ENCODE assay signal across 28 cellular contexts in the genomic region with DNA sequence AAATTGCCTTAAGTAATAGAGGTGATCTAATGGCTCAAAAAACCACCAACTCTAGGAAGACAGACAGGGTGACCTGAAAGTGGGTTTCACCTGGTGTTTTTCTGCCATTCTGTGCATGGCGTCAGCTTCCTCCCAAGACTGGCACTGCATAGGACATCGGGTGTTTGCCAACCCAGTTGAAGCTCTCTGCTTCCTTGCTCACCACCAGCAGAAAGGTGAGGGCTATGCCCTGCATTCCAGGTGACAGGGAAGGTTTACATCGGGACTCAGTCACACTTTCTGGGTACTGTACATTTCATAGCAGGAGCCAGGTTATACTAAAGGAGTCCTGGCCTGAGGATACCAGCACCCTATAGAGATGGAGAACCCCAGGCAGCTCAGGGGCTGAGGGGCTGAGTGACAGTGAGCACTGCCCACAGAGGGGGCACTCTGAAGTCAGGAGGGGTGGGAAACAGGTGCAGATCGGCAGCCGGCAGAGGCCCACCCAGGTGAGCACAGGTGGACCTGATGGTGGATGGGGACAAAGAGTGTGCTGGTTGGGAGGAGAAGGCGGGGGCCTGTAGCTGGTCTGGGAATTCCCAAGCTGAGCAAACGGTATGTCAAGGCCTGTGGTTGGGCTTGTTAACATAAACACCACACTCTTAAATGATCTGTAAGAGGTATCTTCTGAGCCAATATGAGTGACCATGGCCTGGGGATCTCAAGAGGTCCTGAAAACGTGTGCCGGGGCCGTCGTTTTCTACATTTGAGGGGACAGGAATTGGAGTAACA.
"Had no signal": no experiment of that assay in that cellular context is flagged by ENCODE, and none has a peak within 500 bp of the region (broad histone marks: within the 10 kb centered on the region; RNA-seq: fewer than 3 reads in every experiment).

No MANE protein-coding gene starts in this region.

- H3K4me3 Mint-ChIP-seq: immature natural killer cell; mesothelial cell of epicardium; natural killer cell; nephron progenitor cell; neural progenitor cell; stimulated activated memory B cell treated with anti-CD40 and anti-IgM and Interleukin-4, amounts not matched to agents 10 μg/mL and 1 μg/mL and 100 μg/mL, for 72 hours; stimulated activated naive CD8-positive, alpha-beta T cell treated with anti-CD3 and anti-CD28 coated beads, Interleukin-15, amount 100 ng/mL, for 72 hours had no signal

- H3K4me3 ChIP-seq: left ventricle myocardium inferior, lung, neural progenitor cell, ovary, prostate gland, sigmoid colon, spleen, tibial nerve, upper lobe of left lung had no signal

- H3K27ac ChIP-seq: left ventricle myocardium inferior, neural progenitor cell, neutrophil, ovary, prostate gland, sigmoid colon, spleen, tibial nerve, upper lobe of left lung had no signal

- ATAC-seq: left colon; natural killer cell; stimulated activated memory B cell treated with anti-CD40 and anti-IgM and Interleukin-4, amounts not matched to agents 10 μg/mL and 1 μg/mL and 100 μg/mL, for 72 hours; stimulated activated naive CD8-positive, alpha-beta T cell treated with anti-CD3 and anti-CD28 coated beads, Interleukin-15, amount 100 ng/mL, for 72 hours had no signal

- H3K9me3 ChIP-seq: neutrophil, ovary, prostate gland, sigmoid colon had no signal

- H3K4me1 Mint-ChIP-seq: immature natural killer cell, naive B cell, natural killer cell, nephron progenitor cell, neural progenitor cell had no signal

- H3K36me3 ChIP-seq: left ventricle myocardium inferior, neural progenitor cell, neutrophil, ovary, prostate gland, sigmoid colon, spleen, tibial nerve, upper lobe of left lung had no signal

- DNase-seq: hypothalamus; immature natural killer cell; kidney; left colon; left ventricle myocardium inferior; mesendoderm; naive B cell; natural killer cell; nephron progenitor cell; occipital lobe; retina; right cardiac atrium; sigmoid colon; spleen; stimulated activated CD4-positive, alpha-beta T cell treated with anti-CD3 and anti-CD28 coated beads, Interleukin-4, amount 100 ng/mL, for 4 hours; stimulated activated CD8-positive, alpha-beta memory T cell treated with anti-CD3 and anti-CD28 coated beads, Interleukin-4, amount 100 ng/mL, for 48 hours; stimulated activated naive CD4-positive, alpha-beta T cell treated with Interleukin-2 at 50 U/mL for 16 hours; stimulated activated naive CD8-positive, alpha-beta T cell treated with anti-CD3 and anti-CD28 coated beads, Interleukin-15, amount 100 ng/mL, for 72 hours; substantia nigra; upper lobe of left lung had no signal

- H3K4me1 ChIP-seq: neural progenitor cell, prostate gland, sigmoid colon, tibial nerve, upper lobe of left lung had no signal

- H3K27ac Mint-ChIP-seq: immature natural killer cell; mesothelial cell of epicardium; naive B cell; natural killer cell; nephron progenitor cell; neural progenitor cell; stimulated activated memory B cell treated with anti-CD40 and anti-IgM and Interleukin-4, amounts not matched to agents 10 μg/mL and 1 μg/mL and 100 μg/mL, for 72 hours had no signal
